Comparison of ENCODE assay signal across 8 cellular contexts in the genomic region with DNA sequence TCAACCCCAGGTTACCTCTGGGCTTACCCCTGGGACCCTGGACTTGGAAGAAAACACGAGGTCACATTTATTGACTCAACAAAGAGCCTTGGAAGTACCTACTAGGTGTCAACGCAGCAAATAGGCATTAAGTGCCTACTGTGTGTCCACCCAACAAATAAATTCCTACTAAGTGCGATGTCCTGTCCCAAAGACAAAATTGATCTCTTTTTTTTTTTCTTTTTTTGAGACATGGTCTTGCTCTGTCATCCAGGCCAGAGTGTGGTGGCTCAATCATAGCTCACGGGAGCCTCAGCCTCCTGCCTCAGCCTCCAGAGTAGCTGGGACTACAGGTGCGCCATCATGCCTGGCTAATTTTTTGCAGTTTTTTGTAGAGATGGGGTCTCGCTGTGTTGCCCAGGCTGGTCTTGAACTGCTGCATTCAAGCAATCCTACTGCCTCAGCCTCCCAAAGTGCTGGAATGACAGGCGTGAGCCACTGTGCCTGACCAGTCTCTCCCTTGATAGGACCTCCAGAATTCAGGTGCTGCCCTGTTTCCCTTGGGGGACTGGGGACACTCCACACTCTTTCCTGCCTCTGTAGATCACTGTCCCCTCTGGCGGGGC. TPM values are rescaled to one million over a fixed set of nuclear protein-coding genes. Genes with fewer than 3 reads are reported as not detected.
A peak's percentile ranks its signal among the peaks of the same experiment; 100 is the strongest.
DNase-seq lines count a peak whose midpoint lies in the region; ATAC-seq and TF ChIP-seq lines count a peak whose summit lies in the region.

No MANE protein-coding gene starts in this region.

- H3K9me3 ChIP-seq in SJSA1 (replicated peaks) (no peaks in the 10 kb centered on the region), gastrocnemius medialis (no peaks in the 10 kb centered on the region)

- H3K4me1 ChIP-seq in SJSA1 (replicated peaks) (peaks cover 17% of the 10 kb centered on the region), gastrocnemius medialis (peaks cover 3 to 13% of the 10 kb centered on the region in 2 donors)

- H3K27me3 ChIP-seq in SJSA1 (replicated peaks) (no peaks in the 10 kb centered on the region), gastrocnemius medialis (peaks cover 8 to 25% (median 19%) of the 10 kb centered on the region in 3 donors)

- no peaks in the 10 kb centered on the region for H3K36me3 ChIP-seq in SJSA1
- H3K36me3 ChIP-seq in gastrocnemius medialis: no peaks in the 10 kb centered on the region

- ATAC-seq in gastrocnemius medialis: no peak
- no peak for ATAC-seq in HG03460 (IDR thresholded peaks at IDR 0.05; ENCODE audit: unreplicated experiment)

- no peak overlapping the region for H3K27ac ChIP-seq in SJSA1
- H3K27ac ChIP-seq in gastrocnemius medialis: peak overlapping the region; percentile 70 to 84 (median 79)

- peak overlapping the region; percentile 98 for H3K4me3 ChIP-seq in GM12875 (ENCODE audit: low read depth, low read length)
- H3K4me3 ChIP-seq in SJSA1: peak overlapping the region; percentile 72
- H3K4me3 ChIP-seq in fibroblast of the aortic adventitia (ENCODE audit: low read depth, low read length): peak overlapping the region; percentile 88
- H3K4me3 ChIP-seq in gastrocnemius medialis: peak overlapping the region; percentile 69 to 87 (median 76)

- in situ Hi-C loops in gastrocnemius medialis (cut with MboI; ENCODE audit: low sequenced_read_pairs in 4 of 4): loop anchor here in 2 of 4 donors (25.0 kb wide), 1 partner anchor 294 kb away; a partner anchor contains a TSS

- no peak for TF ChIP-seq POLR2A in gastrocnemius medialis (IDR thresholded peaks at IDR 0.05)

- intact Hi-C loops in gastrocnemius medialis (cut with DNase I; ENCODE audit: low total_unique reads) (no loop called here), posterior cingulate gyrus (cut with DNase I) (no loop called here)

- TF ChIP-seq CTCF in GM12875 (IDR thresholded peaks at IDR 0.05; ENCODE audit: borderline replicate concordance, insufficient read depth, low read depth, low read length): no peak
- TF ChIP-seq CTCF in fibroblast of the aortic adventitia (IDR thresholded peaks at IDR 0.05; ENCODE audit: insufficient read depth, low read length): no peak
- no peak for TF ChIP-seq CTCF in gastrocnemius medialis (IDR thresholded peaks at IDR 0.05 in 4 of 5, conservative IDR thresholded peaks at IDR 0.05 in 1 of 5)

- no peak for DNase-seq in SJSA1 (ENCODE audit: low read depth in 1 of 2, low spot score in 2 of 2)
- DNase-seq in fibroblast of the aortic adventitia (ENCODE audit: low read depth): no peak
- no peak for DNase-seq in gastrocnemius medialis
- DNase-seq in T-helper 9 cell: no peak
- no peak for DNase-seq in posterior cingulate gyrus
- no peak for DNase-seq in DMS79 treated with DMSO at 0.1 percent for 48 hours (lab: John Stamatoyannopoulos, UW)

RNA-seq across cellular contexts. Expression of a gene that starts 0.6 kb away (rescaled TPM):
- 4.9 and 7.0 TPM in 2 replicates for total RNA-seq in SJSA1 (2014; rRNA removed; shearing (Covaris generic))
- total RNA-seq in fibroblast of the aortic adventitia (ENCODE audit: low replicate concordance): 9.7 and 44.6 TPM in 2 replicates
- 1 to 10 TPM in 2 of 4 donors, under 1 TPM in 2; 0.56 to 2.2 (median 1.1) TPM for total RNA-seq in gastrocnemius medialis

RNA-seq across cellular contexts. Expression of a gene that starts 20.3 kb away (rescaled TPM):
- 86.3 and 87.4 TPM in 2 replicates for total RNA-seq in SJSA1 (2014; rRNA removed; shearing (Covaris generic))
- total RNA-seq in fibroblast of the aortic adventitia (ENCODE audit: low replicate concordance) (23.1 and 33.9 TPM in 2 replicates), gastrocnemius medialis (100 to 1,000 TPM in 1 of 4 donors, 10 to 100 TPM in 3; 68.3 to 112 (median 84.4) TPM)

RNA-seq across cellular contexts. Expression of a gene that starts 37.0 kb away (rescaled TPM):
- total RNA-seq in SJSA1 (2014; rRNA removed; shearing (Covaris generic)): 120 and 170 TPM in 2 replicates
- total RNA-seq in fibroblast of the aortic adventitia (ENCODE audit: low replicate concordance): 72.9 and 116 TPM in 2 replicates
- total RNA-seq in gastrocnemius medialis: 10 to 100 TPM; 11.5 to 43.0 (median 17.7) TPM

RNA-seq across cellular contexts. Expression of a gene that starts 39.2 kb away (rescaled TPM):
- total RNA-seq in SJSA1 (2014; rRNA removed; shearing (Covaris generic)): 11.9 and 17.2 TPM in 2 replicates
- 6.5 and 45.7 TPM in 2 replicates for total RNA-seq in fibroblast of the aortic adventitia (ENCODE audit: low replicate concordance)
- 10 to 100 TPM in 1 of 4 donors, 1 to 10 TPM in 3; 5.0 to 10.5 (median 7.7) TPM for total RNA-seq in gastrocnemius medialis

RNA-seq across cellular contexts. Expression of a gene that starts 55.0 kb away (rescaled TPM):
- not detected in 2 replicates for total RNA-seq in SJSA1 (2014; rRNA removed; shearing (Covaris generic))
- total RNA-seq in fibroblast of the aortic adventitia (ENCODE audit: low replicate concordance): 0.27 and 0.98 TPM in 2 replicates
- not detected for total RNA-seq in gastrocnemius medialis
